1 cellular context compared by ENCODE assay signal in the genomic region with DNA sequence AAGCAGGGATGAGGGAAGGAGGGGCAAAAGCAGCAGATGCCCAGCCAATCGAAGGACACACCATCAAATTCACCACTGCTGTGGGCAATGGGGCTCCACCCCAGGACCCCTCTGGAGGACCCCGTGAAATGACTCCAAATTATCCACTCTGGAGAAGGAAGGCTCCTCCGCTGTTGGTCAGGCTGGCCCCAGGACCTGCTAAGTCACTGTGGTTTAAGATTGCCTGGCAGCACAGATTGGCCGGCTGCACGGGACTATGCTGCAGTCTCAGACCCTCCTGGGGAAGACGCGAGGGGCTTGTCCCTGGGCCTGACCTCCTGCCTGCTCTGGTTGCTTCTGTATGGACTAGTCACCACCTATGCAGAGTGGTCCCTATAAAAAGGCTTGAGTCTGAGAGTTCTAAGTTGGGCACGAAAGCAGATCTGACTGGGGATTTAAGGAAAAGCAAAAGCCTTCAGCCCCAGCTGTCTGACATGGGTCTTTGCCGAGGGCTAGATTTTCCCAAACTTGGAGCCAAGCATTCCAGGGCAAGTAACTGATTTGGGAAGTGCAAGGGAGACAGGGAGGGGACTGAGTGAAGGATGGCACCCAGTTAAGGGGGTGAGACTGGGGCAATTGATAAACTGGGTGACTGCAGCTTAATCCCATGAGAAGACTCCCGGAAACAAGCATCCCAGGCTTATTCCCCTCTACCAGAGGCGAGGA.
TF ChIP-seq lines count a peak whose summit lies in the region.

No MANE protein-coding gene starts in this region.

TF ChIP-seq in SK-N-SH, 30 proteins besides CTCF, POLR2A, EP300 and RAD21 (continued from another document):
- TF ChIP-seq, protein P1, sequence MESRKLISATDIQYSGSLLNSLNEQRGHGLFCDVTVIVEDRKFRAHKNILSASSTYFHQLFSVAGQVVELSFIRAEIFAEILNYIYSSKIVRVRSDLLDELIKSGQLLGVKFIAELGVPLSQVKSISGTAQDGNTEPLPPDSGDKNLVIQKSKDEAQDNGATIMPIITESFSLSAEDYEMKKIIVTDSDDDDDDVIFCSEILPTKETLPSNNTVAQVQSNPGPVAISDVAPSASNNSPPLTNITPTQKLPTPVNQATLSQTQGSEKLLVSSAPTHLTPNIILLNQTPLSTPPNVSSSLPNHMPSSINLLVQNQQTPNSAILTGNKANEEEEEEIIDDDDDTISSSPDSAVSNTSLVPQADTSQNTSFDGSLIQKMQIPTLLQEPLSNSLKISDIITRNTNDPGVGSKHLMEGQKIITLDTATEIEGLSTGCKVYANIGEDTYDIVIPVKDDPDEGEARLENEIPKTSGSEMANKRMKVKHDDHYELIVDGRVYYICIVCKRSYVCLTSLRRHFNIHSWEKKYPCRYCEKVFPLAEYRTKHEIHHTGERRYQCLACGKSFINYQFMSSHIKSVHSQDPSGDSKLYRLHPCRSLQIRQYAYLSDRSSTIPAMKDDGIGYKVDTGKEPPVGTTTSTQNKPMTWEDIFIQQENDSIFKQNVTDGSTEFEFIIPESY (IDR thresholded peaks at IDR 0.05; ENCODE audit: borderline replicate concordance, low read depth), result no peak
- TF ChIP-seq NFIC (IDR thresholded peaks at IDR 0.05; ENCODE audit: borderline replicate concordance), result no peak
- TF ChIP-seq GABPA (IDR thresholded peaks at IDR 0.05; ENCODE audit: low read depth), result no peak
- TF ChIP-seq YY1 (IDR thresholded peaks at IDR 0.05; ENCODE audit: low read depth), result no peak
- no peak for TF ChIP-seq FOSL2 (IDR thresholded peaks at IDR 0.05; ENCODE audit: borderline replicate concordance, low read depth)
TF ChIP-seq in SK-N-SH: peak in this region for 0.
